In the genomic region with DNA sequence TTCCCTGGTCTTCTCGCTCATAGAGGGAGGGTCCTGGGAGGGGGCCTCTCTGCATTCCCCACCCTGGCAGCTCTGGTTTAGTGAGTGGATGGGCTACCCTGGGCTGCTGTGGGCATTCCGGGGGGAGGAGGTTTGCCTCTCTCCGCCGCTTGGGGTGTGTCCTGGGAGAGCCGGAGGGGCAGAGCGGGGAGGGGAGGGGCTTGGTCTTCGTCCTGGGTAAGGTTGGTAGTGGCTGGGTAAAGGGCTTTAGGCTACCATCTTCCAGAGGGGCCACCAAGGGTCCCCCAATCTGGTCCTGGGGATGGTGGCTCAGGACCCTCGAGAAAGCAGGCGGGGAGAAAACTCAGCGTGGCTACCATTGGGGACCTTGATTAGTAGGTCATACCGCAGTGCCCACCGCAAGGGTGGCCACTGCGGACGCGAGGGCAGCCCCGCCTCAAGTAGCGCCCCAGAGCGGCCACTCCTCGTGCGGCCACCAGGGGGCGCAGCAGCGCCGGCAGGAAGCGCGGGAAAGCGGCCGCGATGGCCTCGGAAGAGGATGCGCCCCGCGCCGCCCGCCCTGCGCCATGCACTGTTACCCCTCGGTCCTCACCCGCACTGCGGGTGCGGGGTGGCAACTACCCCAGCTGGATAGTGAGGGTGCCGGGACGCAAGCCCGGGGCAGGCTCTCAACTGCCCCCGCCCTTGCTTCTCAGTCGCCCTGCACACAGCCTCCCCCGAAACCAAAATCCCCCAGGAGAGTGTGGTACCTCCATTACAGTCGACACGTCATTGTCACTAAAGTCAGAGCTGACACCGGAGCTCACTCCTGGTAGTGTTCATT, we compare ENCODE assay signal across 8 cellular contexts. TPM values are rescaled to one million over a fixed set of nuclear protein-coding genes. Genes with fewer than 3 reads are reported as not detected.
A peak's percentile ranks its signal among the peaks of the same experiment; 100 is the strongest.
DNase-seq lines count a peak whose midpoint lies in the region; ATAC-seq and TF ChIP-seq lines count a peak whose summit lies in the region.

No MANE protein-coding gene starts in this region.

- H3K4me3 Mint-ChIP-seq in memory B cell: peak overlapping the region; percentile 71

- H3K4me1 Mint-ChIP-seq in memory B cell: peaks cover 9% of the 10 kb centered on the region

- H3K27me3 Mint-ChIP-seq in memory B cell: peaks cover 8% of the 10 kb centered on the region

- intact Hi-C loops in dorsolateral prefrontal cortex (cut with DNase I): loop anchor here (1.0 to 5.0 kb wide), 6 partner anchors 38 to 384 kb away; no protein-coding TSS in a partner anchor

- H3K27ac ChIP-seq in dorsolateral prefrontal cortex: peak overlapping the region in 1 of 59 donors; percentile 2

- H3K4me3 ChIP-seq in GM12875 (ENCODE audit: low read depth, low read length) (peak overlapping the region; percentile 48), dorsolateral prefrontal cortex (peak overlapping the region in 58 of 59 donors; percentile 11 to 64 (median 48))

- H3K27me3 ChIP-seq in dorsolateral prefrontal cortex: peaks cover 0 to 10% (median 0%) of the 10 kb centered on the region in 45 donors

- TF ChIP-seq CTCF in GM12875 (IDR thresholded peaks at IDR 0.05; ENCODE audit: borderline replicate concordance, insufficient read depth, low read depth, low read length) (peak; percentile 99), dorsolateral prefrontal cortex (IDR thresholded peaks at IDR 0.05 in 54 of 56, conservative IDR thresholded peaks at IDR 0.05 in 2 of 56; ENCODE audit: low read depth in 1 of 56, partially characterized antibody in 56 of 56) (peak; percentile 90 to 100 (median 98))

- peak; percentile 44 for DNase-seq in 8988T
- DNase-seq in NCI-H2196 (lab: John Stamatoyannopoulos, UW; ENCODE audit: unreplicated experiment): peak; percentile 79
- DNase-seq in activated CD4-positive, alpha-beta T cell treated with anti-CD3 and anti-CD28 coated beads for 48 hours: peak; percentile 77
- peak in 5 of 10 donors; percentile 11 to 66 (median 41) for DNase-seq in dorsolateral prefrontal cortex
- peak; percentile 62 to 67 for DNase-seq in memory B cell (ENCODE audit: low spot score in 2 of 2)
- peak; percentile 50 to 57 for DNase-seq in stimulated activated CD8-positive, alpha-beta memory T cell treated with anti-CD3 and anti-CD28 coated beads, Interleukin-15, amount 100 ng/mL, for 48 hours (ENCODE audit: low read depth in 2 of 2)

- H3K36me3 Mint-ChIP-seq in memory B cell: no peaks in the 10 kb centered on the region

- no peak overlapping the region for H3K27ac Mint-ChIP-seq in memory B cell

- H3K9me3 Mint-ChIP-seq in memory B cell: no peaks in the 10 kb centered on the region

- ATAC-seq in memory B cell (ENCODE audit: low read depth) (peak; percentile 81), GM21515 (IDR thresholded peaks at IDR 0.05; ENCODE audit: unreplicated experiment) (no peak)

RNA-seq across cellular contexts. Expression of a gene that starts 44.1 kb away (rescaled TPM):
- total RNA-seq in dorsolateral prefrontal cortex: 10 to 100 TPM in 59 of 120 experiments, 1 to 10 TPM in 61; 5.8 to 21.0 (median 10.0) TPM
